ENCODE assay signal across 8 cellular contexts in the genomic region with DNA sequence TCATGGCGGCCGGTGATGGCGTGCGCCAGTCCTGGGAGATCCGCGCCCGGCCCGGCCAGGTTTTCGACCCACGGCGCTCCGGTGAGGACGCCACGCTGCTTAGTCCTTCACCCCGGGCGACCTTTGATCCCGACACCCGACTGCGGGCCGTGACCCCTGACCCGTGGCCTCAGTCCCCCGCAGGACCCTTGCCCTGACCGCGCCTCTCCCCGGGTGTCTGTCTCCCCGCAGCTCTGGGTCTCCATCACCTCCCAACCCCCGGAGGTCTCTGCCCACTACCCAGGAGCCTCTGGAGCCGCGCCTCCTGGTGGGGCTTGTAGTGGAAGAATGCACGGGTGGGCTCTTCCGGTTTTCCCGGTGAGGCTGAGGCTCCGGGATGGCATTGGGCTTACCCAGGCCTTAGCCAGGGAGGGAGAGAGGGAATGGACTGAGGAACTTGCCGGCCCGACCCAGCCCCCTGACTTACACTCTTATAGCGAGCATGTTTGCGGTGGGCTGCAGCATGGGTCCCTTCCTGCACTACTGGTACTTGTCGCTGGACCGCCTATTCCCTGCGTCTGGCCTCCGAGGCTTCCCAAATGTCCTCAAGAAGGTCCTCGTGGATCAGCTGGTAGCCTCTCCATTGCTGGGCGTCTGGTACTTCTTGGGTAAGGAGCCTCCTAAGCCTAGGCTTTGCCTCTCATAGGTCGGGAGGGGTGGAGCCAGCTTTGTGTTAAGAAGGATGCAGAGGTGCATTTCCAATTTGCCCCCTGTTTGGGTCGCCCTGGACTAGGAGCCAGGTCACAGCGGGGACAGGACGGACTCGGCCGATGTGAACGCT. TPM values are rescaled to one million over a fixed set of nuclear protein-coding genes. Genes with fewer than 3 reads are reported as not detected.
A peak's percentile ranks its signal among the peaks of the same experiment; 100 is the strongest.
DNase-seq lines count a peak whose midpoint lies in the region; ATAC-seq, FAIRE-seq and TF ChIP-seq lines count a peak whose summit lies in the region.

No MANE protein-coding gene starts in this region.

- H3K36me3 Mint-ChIP-seq in CD4-positive, CD25-positive, alpha-beta regulatory T cell: peaks cover 12% of the 10 kb centered on the region
- H3K36me3 Mint-ChIP-seq in activated naive CD8-positive, alpha-beta T cell treated with anti-CD3 and anti-CD28 coated beads for 36 hours: peaks cover 8% of the 10 kb centered on the region

- peak in 2 of 3 donors; percentile 13 to 18 for DNase-seq in CD4-positive, CD25-positive, alpha-beta regulatory T cell
- DNase-seq in activated naive CD8-positive, alpha-beta T cell treated with anti-CD3 and anti-CD28 coated beads for 36 hours: no peak
- DNase-seq in islet precursor cell (peak; percentile 60), substantia nigra (lab: John Stamatoyannopoulos, UW) (no peak), SHP77 treated with DMSO at 0.1 percent for 48 hours (lab: John Stamatoyannopoulos, UW) (no peak), GM12891 (ENCODE audit: insufficient read length, low spot score) (no peak)

- peak overlapping the region; percentile 35 to 94 (median 88) for H3K27ac Mint-ChIP-seq in CD4-positive, CD25-positive, alpha-beta regulatory T cell
- peak overlapping the region; percentile 82 for H3K27ac Mint-ChIP-seq in activated naive CD8-positive, alpha-beta T cell treated with anti-CD3 and anti-CD28 coated beads for 36 hours

- peaks cover 4% of the 10 kb centered on the region for H3K27me3 Mint-ChIP-seq in CD4-positive, CD25-positive, alpha-beta regulatory T cell
- peaks cover 4% of the 10 kb centered on the region for H3K27me3 Mint-ChIP-seq in activated naive CD8-positive, alpha-beta T cell treated with anti-CD3 and anti-CD28 coated beads for 36 hours

- no peaks in the 10 kb centered on the region for H3K27me3 ChIP-seq in CD4-positive, CD25-positive, alpha-beta regulatory T cell (ENCODE audit: control insufficient read depth, insufficient read depth, low read length)

- no peak for FAIRE-seq in GM12891 (lab: Jason Lieb, UNC)

- no peaks in the 10 kb centered on the region for H3K9me3 Mint-ChIP-seq in CD4-positive, CD25-positive, alpha-beta regulatory T cell
- H3K9me3 Mint-ChIP-seq in activated naive CD8-positive, alpha-beta T cell treated with anti-CD3 and anti-CD28 coated beads for 36 hours: no peaks in the 10 kb centered on the region

- no peak for ATAC-seq in CD4-positive, CD25-positive, alpha-beta regulatory T cell (ENCODE audit: low read depth in 2 of 2)
- ATAC-seq in HG02970 (IDR thresholded peaks at IDR 0.05; ENCODE audit: low FRiP score, unreplicated experiment) (peak; percentile 17), HG02588 (IDR thresholded peaks at IDR 0.05; ENCODE audit: unreplicated experiment) (no peak)

- H3K27ac ChIP-seq in CD4-positive, CD25-positive, alpha-beta regulatory T cell (ENCODE audit: insufficient read depth, low read length, poor library complexity, severe bottlenecking): peak overlapping the region; percentile 88
- peak overlapping the region; percentile 70 for H3K27ac ChIP-seq in substantia nigra (ENCODE audit: low read depth, low read length, poor library complexity, severe bottlenecking)

- no peaks in the 10 kb centered on the region for H3K9me3 ChIP-seq in CD4-positive, CD25-positive, alpha-beta regulatory T cell (ENCODE audit: control insufficient read depth in 2 of 2, low read length in 2 of 2)

- H3K4me1 Mint-ChIP-seq in CD4-positive, CD25-positive, alpha-beta regulatory T cell: peaks cover 4 to 29% (median 10%) of the 10 kb centered on the region in 4 donors
- H3K4me1 Mint-ChIP-seq in activated naive CD8-positive, alpha-beta T cell treated with anti-CD3 and anti-CD28 coated beads for 36 hours: peaks cover 17% of the 10 kb centered on the region

- no peak for TF ChIP-seq POLR2A in GM12891 (IDR thresholded peaks at IDR 0.05; ENCODE audit: low read depth, low read length)

- H3K4me3 ChIP-seq in CD4-positive, CD25-positive, alpha-beta regulatory T cell (ENCODE audit: low read depth, low read length): peak overlapping the region; percentile 66

- peak overlapping the region; percentile 87 to 95 (median 91) for H3K4me3 Mint-ChIP-seq in CD4-positive, CD25-positive, alpha-beta regulatory T cell
- peak overlapping the region; percentile 86 for H3K4me3 Mint-ChIP-seq in activated naive CD8-positive, alpha-beta T cell treated with anti-CD3 and anti-CD28 coated beads for 36 hours

- H3K4me1 ChIP-seq in CD4-positive, CD25-positive, alpha-beta regulatory T cell (ENCODE audit: control insufficient read depth, insufficient read depth, low read length, poor library complexity, severe bottlenecking): peaks cover 24% of the 10 kb centered on the region

- H3K36me3 ChIP-seq in CD4-positive, CD25-positive, alpha-beta regulatory T cell (ENCODE audit: control insufficient read depth, insufficient read depth, low read length): peaks cover 3% of the 10 kb centered on the region

TF ChIP-seq in GM12891, 5 proteins besides CTCF, POLR2A, EP300 and RAD21:
- TF ChIP-seq POLR2AphosphoS5 (IDR thresholded peaks at IDR 0.05; ENCODE audit: low read depth, low read length) (no peak), POU2F2 (IDR thresholded peaks at IDR 0.05; ENCODE audit: low read depth, low read length) (no peak), SPI1 (IDR thresholded peaks at IDR 0.05; ENCODE audit: low read depth, low read length) (no peak), TAF1 (IDR thresholded peaks at IDR 0.05; ENCODE audit: low read depth, low read length) (no peak), PAX5 (IDR thresholded peaks at IDR 0.05; ENCODE audit: insufficient read depth, low read length, severe bottlenecking) (no peak)

RNA-seq across cellular contexts. Expression of gene MPV17L2, which starts 0.6 kb away (rescaled TPM):
- 5.5 TPM for total RNA-seq in CD4-positive, CD25-positive, alpha-beta regulatory T cell
- polyA plus RNA-seq in CD4-positive, CD25-positive, alpha-beta regulatory T cell: 10 to 100 TPM; 11.3 to 20.8 (median 13.9) TPM
- total RNA-seq in activated naive CD8-positive, alpha-beta T cell treated with anti-CD3 and anti-CD28 coated beads for 36 hours: 10 to 100 TPM; 15.2 to 16.7 TPM
- polyA plus RNA-seq in GM12891 (2012; ENCODE audit: low read depth, missing spikeins): 10.6 TPM

RNA-seq across cellular contexts. Expression of gene RAB3A, which starts 10.2 kb away (rescaled TPM):
- 5.1 TPM for total RNA-seq in CD4-positive, CD25-positive, alpha-beta regulatory T cell
- 1 to 10 TPM in 2 of 4 donors, under 1 TPM in 2; 0.87 to 1.6 (median 1.2) TPM for polyA plus RNA-seq in CD4-positive, CD25-positive, alpha-beta regulatory T cell
- 1 to 10 TPM; 3.2 to 3.9 TPM for total RNA-seq in activated naive CD8-positive, alpha-beta T cell treated with anti-CD3 and anti-CD28 coated beads for 36 hours
- polyA plus RNA-seq in GM12891 (2012; ENCODE audit: low read depth, missing spikeins): 1.0 TPM

RNA-seq across cellular contexts. Expression of gene IFI30, which starts 20.0 kb away (rescaled TPM):
- 2.3 TPM for total RNA-seq in CD4-positive, CD25-positive, alpha-beta regulatory T cell
- 10 to 100 TPM in 2 of 4 donors, 1 to 10 TPM in 2; 7.1 to 17.8 (median 9.7) TPM for polyA plus RNA-seq in CD4-positive, CD25-positive, alpha-beta regulatory T cell
- 10 to 100 TPM; 24.7 to 28.1 TPM for total RNA-seq in activated naive CD8-positive, alpha-beta T cell treated with anti-CD3 and anti-CD28 coated beads for 36 hours
- polyA plus RNA-seq in GM12891 (2012; ENCODE audit: low read depth, missing spikeins): 201 TPM

RNA-seq across cellular contexts. Expression of gene PDE4C, which starts 32.6 kb away (rescaled TPM):
- total RNA-seq in CD4-positive, CD25-positive, alpha-beta regulatory T cell: not detected
- polyA plus RNA-seq in CD4-positive, CD25-positive, alpha-beta regulatory T cell: not detected
- not detected for total RNA-seq in activated naive CD8-positive, alpha-beta T cell treated with anti-CD3 and anti-CD28 coated beads for 36 hours
- 0.17 TPM for polyA plus RNA-seq in GM12891 (2012; ENCODE audit: low read depth, missing spikeins)

RNA-seq across cellular contexts. Expression of gene PIK3R2, which starts 40.6 kb away (rescaled TPM):
- 9.4 TPM for total RNA-seq in CD4-positive, CD25-positive, alpha-beta regulatory T cell
- 1 to 10 TPM in 2 of 4 donors, under 1 TPM in 2; 0.42 to 3.6 (median 2.0) TPM for polyA plus RNA-seq in CD4-positive, CD25-positive, alpha-beta regulatory T cell
- 10 to 100 TPM; 18.5 to 21.1 TPM for total RNA-seq in activated naive CD8-positive, alpha-beta T cell treated with anti-CD3 and anti-CD28 coated beads for 36 hours
- polyA plus RNA-seq in GM12891 (2012; ENCODE audit: low read depth, missing spikeins): 6.7 TPM

Comparison
In these comparisons a context has a peak if more than half of its experiments do, and no peak if none do; other contexts are left out.
1. DNase-seq: peak in CD4-positive, CD25-positive, alpha-beta regulatory T cell (2 of 3) and islet precursor cell (single experiment); none in activated naive CD8-positive, alpha-beta T cell treated with anti-CD3 and anti-CD28 coated beads for 36 hours (single experiment), substantia nigra (0 of 49), SHP77 treated with DMSO at 0.1 percent for 48 hours (single experiment) and GM12891 (single experiment).